22 cellular contexts compared by ENCODE assay signal in the genomic region with DNA sequence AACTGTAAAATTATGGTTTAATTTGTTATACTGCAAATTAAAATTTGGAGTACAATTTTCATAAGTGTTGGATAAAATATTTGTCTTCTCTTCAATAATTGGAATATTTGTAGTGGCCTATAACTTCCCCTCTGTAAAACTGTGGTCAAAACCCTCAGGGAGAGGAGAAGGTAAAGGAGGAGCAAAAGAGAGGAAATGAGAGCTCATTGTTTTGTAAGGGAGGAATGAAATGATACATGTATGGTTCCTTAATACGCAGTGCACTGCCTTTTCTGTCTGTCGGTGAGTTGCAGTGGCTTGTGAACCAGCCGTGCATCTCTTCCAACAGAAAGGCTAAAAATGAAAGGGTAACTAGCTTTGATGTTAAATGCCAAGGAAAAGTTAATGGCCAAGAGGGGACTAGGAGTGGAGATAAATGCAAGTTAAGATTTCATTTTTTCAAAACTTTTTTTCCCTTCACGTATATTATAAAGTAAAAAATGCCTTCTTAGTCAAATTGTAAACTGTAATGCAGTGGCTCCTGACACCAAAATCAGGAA. TPM values are rescaled to one million over a fixed set of nuclear protein-coding genes. Genes with fewer than 3 reads are reported as not detected.
DNase-seq lines count a peak whose midpoint lies in the region; ATAC-seq, FAIRE-seq and TF ChIP-seq lines count a peak whose summit lies in the region.
"Had no signal": no experiment of that assay in that cellular context is flagged by ENCODE, and none has a peak within 500 bp of the region (broad histone marks: within the 10 kb centered on the region; RNA-seq: fewer than 3 reads in every experiment).

No MANE protein-coding gene starts in this region.

- H3K4me1 Mint-ChIP-seq in CD4-positive, alpha-beta memory T cell = peaks cover 41 to 81% (median 62%) of the 10 kb centered on the region in 4 donors
- peaks cover 74% of the 10 kb centered on the region for H3K4me1 Mint-ChIP-seq in activated T-helper 1 cell treated with anti-CD3 and anti-CD28 coated beads, Interleukin-12 subunit alpha, Interleukin-12 subunit beta, Interleukin-2, Interleukin-4 antibody, amounts not matched to agents 30 ng/mL and 10 ng/mL and 1 ng/mL, durations not matched to agents 14 hours and 24 hours and 36 hours (ENCODE audit: low read depth)

- peak overlapping the region; percentile 52; the same call in 2 of the 3 replicates for H3K4me2 ChIP-seq in A549

- peaks cover 40% of the 10 kb centered on the region for H3K4me1 ChIP-seq in A549
- peaks cover 64% of the 10 kb centered on the region for H3K4me1 ChIP-seq in CD4-positive, alpha-beta memory T cell (ENCODE audit: insufficient read depth, low read length)
- H3K4me1 ChIP-seq: uterus had no signal

- peak overlapping the region; percentile 53 to 98 (median 87) for H3K4me3 Mint-ChIP-seq in CD4-positive, alpha-beta memory T cell
- peak overlapping the region; percentile 45 for H3K4me3 Mint-ChIP-seq in activated T-helper 1 cell treated with anti-CD3 and anti-CD28 coated beads, Interleukin-12 subunit alpha, Interleukin-12 subunit beta, Interleukin-2, Interleukin-4 antibody, amounts not matched to agents 30 ng/mL and 10 ng/mL and 1 ng/mL, durations not matched to agents 14 hours and 24 hours and 36 hours
- H3K4me3 Mint-ChIP-seq: H9, mesothelial cell of epicardium had no signal

- no peaks in the 10 kb centered on the region for H3K27me3 ChIP-seq in CD4-positive, alpha-beta memory T cell (ENCODE audit: insufficient read depth, low read length)
- H3K27me3 ChIP-seq: esophagus muscularis mucosa, ovary, uterus had no signal

- peak overlapping the region in 5 of 7 donors; percentile 53 to 97 (median 86) for H3K27ac Mint-ChIP-seq in CD4-positive, alpha-beta memory T cell
- no peak overlapping the region for H3K27ac Mint-ChIP-seq in activated T-helper 1 cell treated with anti-CD3 and anti-CD28 coated beads, Interleukin-12 subunit alpha, Interleukin-12 subunit beta, Interleukin-2, Interleukin-4 antibody, amounts not matched to agents 30 ng/mL and 10 ng/mL and 1 ng/mL, durations not matched to agents 14 hours and 24 hours and 36 hours
- H3K27ac Mint-ChIP-seq: mesothelial cell of epicardium had no signal

- 77% methylated on average over 4 of the region's 4 CpGs for WGBS in A549 (ENCODE audit: missing lambda C conversion rate)

- FAIRE-seq in A549 (lab: Jason Lieb, UNC) = no peak
- FAIRE-seq: islet of Langerhans had no signal

- TF ChIP-seq POLR2A in A549 (IDR thresholded peaks at IDR 0.05; ENCODE audit: low read length) = no peak

- H3K27me3 Mint-ChIP-seq in CD4-positive, alpha-beta memory T cell = no peaks in the 10 kb centered on the region
- H3K27me3 Mint-ChIP-seq in activated T-helper 1 cell treated with anti-CD3 and anti-CD28 coated beads, Interleukin-12 subunit alpha, Interleukin-12 subunit beta, Interleukin-2, Interleukin-4 antibody, amounts not matched to agents 30 ng/mL and 10 ng/mL and 1 ng/mL, durations not matched to agents 14 hours and 24 hours and 36 hours (ENCODE audit: insufficient read depth) = no peaks in the 10 kb centered on the region

- no peak overlapping the region for H3K4me3 ChIP-seq in A549
- no peak overlapping the region for H3K4me3 ChIP-seq in CD4-positive, alpha-beta memory T cell (ENCODE audit: low read length in 2 of 2)
- H3K4me3 ChIP-seq: esophagus muscularis mucosa, ovary, skin epidermis, uterus had no signal

- POLR2A ChIA-PET in A549 (lab: Yijun Ruan, JAX) = no interaction called here
- POLR2A ChIA-PET in CD4-positive, alpha-beta memory T cell (lab: Charles Lee; ENCODE audit: partially characterized antibody) = interaction anchor here (0.6 to 6.8 kb wide), 9 partner anchors 9 to 243 kb away, joined by 3 to 71 read pairs (median 8); a partner anchor contains a TSS

- H3K36me3 ChIP-seq in CD4-positive, alpha-beta memory T cell (ENCODE audit: insufficient read depth, low read length) = no peaks in the 10 kb centered on the region
- H3K36me3 ChIP-seq: ovary, uterus had no signal

- TF ChIP-seq EP300 in A549 (IDR thresholded peaks at IDR 0.05) = no peak

- H3K27ac ChIP-seq in A549 = peak overlapping the region in 1 of 2 experiments; percentile 46; a peak in 1 of 6 replicates
- H3K27ac ChIP-seq in CD4-positive, alpha-beta memory T cell (ENCODE audit: low read depth, low read length) = no peak overlapping the region
- H3K27ac ChIP-seq: esophagus muscularis mucosa, ovary, skin epidermis, uterus had no signal

- intact Hi-C loops in CD4-positive, alpha-beta memory T cell (cut with micrococcal nuclease) = loop anchor here (10.0 kb wide), 1 partner anchor 108 kb away; no protein-coding TSS in a partner anchor
- intact Hi-C loops in activated T-helper 1 cell treated with anti-CD3 and anti-CD28 coated beads, Interleukin-12 subunit alpha, Interleukin-12 subunit beta, Interleukin-2, Interleukin-4 antibody, amounts not matched to agents 30 ng/mL and 10 ng/mL and 1 ng/mL, durations not matched to agents 14 hours and 24 hours and 36 hours (cut with micrococcal nuclease) = no loop called here

- peaks cover 17 to 40% of the 10 kb centered on the region in 2 donors for H3K36me3 Mint-ChIP-seq in CD4-positive, alpha-beta memory T cell
- H3K36me3 Mint-ChIP-seq in activated T-helper 1 cell treated with anti-CD3 and anti-CD28 coated beads, Interleukin-12 subunit alpha, Interleukin-12 subunit beta, Interleukin-2, Interleukin-4 antibody, amounts not matched to agents 30 ng/mL and 10 ng/mL and 1 ng/mL, durations not matched to agents 14 hours and 24 hours and 36 hours (ENCODE audit: low read depth) = peaks cover 28% of the 10 kb centered on the region

- CTCF ChIA-PET in A549 (lab: Yijun Ruan, JAX) = interaction anchor here (1.4 to 1.8 kb wide), 2 partner anchors 43 to 140 kb away, joined by 5 to 11 read pairs; no protein-coding TSS in a partner anchor
- CTCF ChIA-PET in CD4-positive, alpha-beta memory T cell (lab: Charles Lee; ENCODE audit: partially characterized antibody) = interaction anchor here (0.9 kb wide), 1 partner anchor 140 kb away, joined by 3 read pairs; no protein-coding TSS in a partner anchor

- TF ChIP-seq RAD21 in A549 (conservative IDR thresholded peaks at IDR 0.05 in 1 of 2, IDR thresholded peaks at IDR 0.05 in 1 of 2) = no peak

- no peaks in the 10 kb centered on the region for H3K9me3 ChIP-seq in A549
- no peaks in the 10 kb centered on the region for H3K9me3 ChIP-seq in CD4-positive, alpha-beta memory T cell (ENCODE audit: control insufficient read depth in 1 of 2, low read length in 2 of 2)
- H3K9me3 ChIP-seq: esophagus muscularis mucosa, ovary, uterus had no signal

- no peak for DNase-seq in A549 (ENCODE audit: low read depth in 1 of 2, low spot score in 1 of 2)
- no peak for DNase-seq in CD4-positive, alpha-beta memory T cell
- DNase-seq in NOMO-1 treated with dmso at 0.1 percent for 144 hours (lab: John Stamatoyannopoulos, UW; ENCODE audit: unreplicated experiment) = peak; percentile 20
- DNase-seq in activated T-helper 1 cell treated with anti-CD3 and anti-CD28 coated beads, Interleukin-12 subunit alpha, Interleukin-12 subunit beta, Interleukin-2, Interleukin-4 antibody, amounts not matched to agents 30 ng/mL and 10 ng/mL and 1 ng/mL, durations not matched to agents 14 hours and 24 hours and 36 hours (ENCODE audit: low spot score) = no peak
- no peak for DNase-seq in DMS 273 (lab: John Stamatoyannopoulos, UW; ENCODE audit: unreplicated experiment)
- DNase-seq in NCI-H2029 treated with DMSO at 0.1 percent for 48 hours (lab: John Stamatoyannopoulos, UW) = no peak
- DNase-seq in AG08396 (ENCODE audit: low spot score) = no peak
- DNase-seq: activated CD4-positive, alpha-beta T cell treated with anti-CD3 and anti-CD28 coated beads for 1 hour; activated effector memory CD4-positive, alpha-beta T cell treated with anti-CD3 and anti-CD28 coated beads, Interleukin-2, amount 50 U/mL, for 16 hours; DMS79 treated with DMSO at 0.1 percent for 48 hours; H9; head of caudate nucleus; NCI-H146; NCI-H446; ovary; uterus had no signal

- ATAC-seq in A549 (no peak), HG03469 (IDR thresholded peaks at IDR 0.05; ENCODE audit: unreplicated experiment) (no peak)
- ATAC-seq: Panc1 had no signal

- no peak for TF ChIP-seq CTCF in A549 (IDR thresholded peaks at IDR 0.05)

- H3K9me3 Mint-ChIP-seq in CD4-positive, alpha-beta memory T cell = no peaks in the 10 kb centered on the region
- H3K9me3 Mint-ChIP-seq in activated T-helper 1 cell treated with anti-CD3 and anti-CD28 coated beads, Interleukin-12 subunit alpha, Interleukin-12 subunit beta, Interleukin-2, Interleukin-4 antibody, amounts not matched to agents 30 ng/mL and 10 ng/mL and 1 ng/mL, durations not matched to agents 14 hours and 24 hours and 36 hours = no peaks in the 10 kb centered on the region
- H3K9me3 Mint-ChIP-seq: H9, mesothelial cell of epicardium had no signal

TF ChIP-seq in A549, 52 proteins besides CTCF, POLR2A, EP300 and RAD21 (continues in another document):
- TF ChIP-seq, protein P1, sequence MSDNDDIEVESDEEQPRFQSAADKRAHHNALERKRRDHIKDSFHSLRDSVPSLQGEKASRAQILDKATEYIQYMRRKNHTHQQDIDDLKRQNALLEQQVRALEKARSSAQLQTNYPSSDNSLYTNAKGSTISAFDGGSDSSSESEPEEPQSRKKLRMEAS (IDR thresholded peaks at IDR 0.05) = no peak
- TF ChIP-seq TP53 (CRISPR knock-in tag; IDR thresholded peaks at IDR 0.05) = no peak
- TF ChIP-seq GATA3 (IDR thresholded peaks at IDR 0.05; ENCODE audit: borderline replicate concordance) = no peak
- TF ChIP-seq FOSL2 (IDR thresholded peaks at IDR 0.05) = no peak
- TF ChIP-seq FOSL2 (CRISPR knock-in tag; IDR thresholded peaks at IDR 0.05) = no peak
- no peak for TF ChIP-seq CEBPB (IDR thresholded peaks at IDR 0.05)
- no peak for TF ChIP-seq MAZ (IDR thresholded peaks at IDR 0.05; ENCODE audit: borderline replicate concordance, low read depth, low read length)
- TF ChIP-seq PHF8 (IDR thresholded peaks at IDR 0.05; ENCODE audit: borderline replicate concordance, low read depth) = no peak
- no peak for TF ChIP-seq RARB (CRISPR knock-in tag; IDR thresholded peaks at IDR 0.05)

RNA-seq across cellular contexts. Expression of a gene that starts 26.4 kb away (rescaled TPM):
- polyA plus RNA-seq in A549 (2011; rRNA removed) (76.7 and 77.4 TPM in 2 replicates), A549 (2017; fragmentation: RNase III; extraction: RNeasy Plus Mini Kit Qiagen cat#74134 plus additional on column Dnase treatment) (41.8 to 49.7 TPM (median 47.0 TPM) in 3 replicates)
- 40.4 and 48.8 TPM in 2 replicates for polyA plus RNA-seq in A549 (2012; cell fraction: cytosol; rRNA removed)
- polyA plus RNA-seq in A549 (2012; cell fraction: nucleus; rRNA removed) = 32.9 and 46.0 TPM in 2 replicates
- polyA minus RNA-seq in A549 (2011; rRNA and poly(A)+ RNA removed) = 77.8 and 84.0 TPM in 2 replicates
- total RNA-seq in CD4-positive, alpha-beta memory T cell = 10 to 100 TPM; 56.8 to 63.2 TPM
- 10 to 100 TPM; 70.1 to 72.7 TPM for polyA plus RNA-seq in CD4-positive, alpha-beta memory T cell
- total RNA-seq in activated T-helper 1 cell treated with anti-CD3 and anti-CD28 coated beads, Interleukin-12 subunit alpha, Interleukin-12 subunit beta, Interleukin-2, Interleukin-4 antibody, amounts not matched to agents 30 ng/mL and 10 ng/mL and 1 ng/mL, durations not matched to agents 14 hours and 24 hours and 36 hours = 43.3 and 45.0 TPM in 2 replicates
